In the genomic region with DNA sequence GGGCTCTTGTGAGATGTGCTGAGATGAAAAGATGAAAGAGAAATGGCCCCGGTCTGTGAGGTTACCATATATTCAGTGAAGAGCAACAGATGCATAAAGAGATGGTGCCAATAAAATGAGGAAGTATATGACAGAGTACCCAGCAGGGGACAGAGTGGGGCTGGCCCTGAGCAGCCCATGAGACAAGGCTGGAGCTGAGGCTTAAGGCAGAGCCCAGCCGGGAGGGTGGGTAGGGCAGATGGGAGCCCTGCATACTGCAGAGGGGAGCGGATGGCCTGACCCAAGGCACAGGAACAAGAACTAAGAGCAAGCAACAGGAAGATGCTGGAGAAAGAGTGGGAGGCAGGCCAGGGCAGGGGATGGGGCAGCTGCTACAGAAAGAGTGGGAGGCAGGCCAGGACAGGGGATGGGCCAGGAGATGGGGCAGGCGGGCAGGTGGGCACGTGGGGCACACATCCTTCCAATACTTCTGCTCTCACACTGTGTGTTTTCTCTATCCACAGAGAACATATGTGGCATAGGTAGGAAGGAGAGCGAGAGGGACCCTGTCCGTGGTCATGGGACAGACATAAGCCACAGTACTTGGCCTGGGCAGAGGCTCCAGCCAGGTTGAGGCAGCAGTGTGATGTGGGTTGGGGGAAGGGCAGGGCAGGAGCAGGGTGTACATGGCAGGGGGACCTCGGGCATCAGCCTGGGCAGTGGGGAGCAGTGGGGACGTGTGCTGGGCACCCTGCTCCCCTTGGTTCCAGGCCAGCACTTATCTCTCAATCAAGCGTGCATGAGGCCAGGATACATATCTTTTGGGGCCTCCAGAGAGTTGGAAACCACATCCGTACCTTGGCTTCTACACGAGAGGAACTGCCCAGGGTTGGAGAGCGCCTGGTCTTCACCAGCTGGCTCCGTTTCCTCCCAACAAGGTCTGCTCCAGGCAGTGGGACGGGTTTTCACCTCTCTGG, we compare ENCODE assay signal across 9 cellular contexts.
A peak's percentile ranks its signal among the peaks of the same experiment; 100 is the strongest.
DNase-seq lines count a peak whose midpoint lies in the region; ATAC-seq, FAIRE-seq and TF ChIP-seq lines count a peak whose summit lies in the region.
"Had no signal": no experiment of that assay in that cellular context is flagged by ENCODE, and none has a peak within 500 bp of the region (broad histone marks: within the 10 kb centered on the region; RNA-seq: fewer than 3 reads in every experiment).

No MANE protein-coding gene starts in this region.

- H3K27ac Mint-ChIP-seq in memory B cell, result peak overlapping the region; percentile 22

- in situ Hi-C loops in brain microvascular endothelial cell (cut with HindIII; ENCODE audit: low pct_ligation_motif_present, low sequenced_read_pairs) (no loop called here), transverse colon (cut with MboI; ENCODE audit: low pct_ligation_motif_present in 1 of 4, low pct_unique_long_range_greater_than_20kb in 1 of 4, low sequenced_read_pairs in 3 of 4) (loop anchor here in 1 of 4 donors (25.0 kb wide), 1 partner anchor 199 kb away; no protein-coding TSS in a partner anchor)

- CTCF ChIA-PET in OCI-LY7 (lab: Charles Lee; ENCODE audit: unreplicated experiment), result interaction anchor here (0.7 to 1.3 kb wide), 2 partner anchors 7 to 191 kb away, joined by 3 read pairs; no protein-coding TSS in a partner anchor

- peaks cover 27% of the 10 kb centered on the region for H3K4me1 Mint-ChIP-seq in memory B cell

- DNase-seq in GM12892 (ENCODE audit: insufficient read length) (no peak), OCI-LY7 (ENCODE audit: low spot score) (peak; percentile 41), memory B cell (ENCODE audit: low spot score in 2 of 2) (peak in 1 of 2 donors; percentile 14), brain microvascular endothelial cell (no peak), foreskin fibroblast (no peak), COR-L47 (lab: John Stamatoyannopoulos, UW) (no peak), transverse colon (no peak)
- DNase-seq: stimulated activated CD4-positive, alpha-beta T cell treated with anti-CD3 and anti-CD28 coated beads, Interleukin-4, amount 100 ng/mL, for 24 hours had no signal

- no peak overlapping the region for H3K4me2 ChIP-seq in OCI-LY7 (ENCODE audit: low read length)

- TF ChIP-seq POLR2A in GM12892 (IDR thresholded peaks at IDR 0.05; ENCODE audit: low read depth, low read length) (no peak), transverse colon (IDR thresholded peaks at IDR 0.05) (no peak)

- H3K4me3 ChIP-seq in OCI-LY7 (ENCODE audit: low read depth, low read length, poor library complexity, severe bottlenecking) (no peak overlapping the region), brain microvascular endothelial cell (ENCODE audit: low read depth, low read length) (no peak overlapping the region), foreskin fibroblast (ENCODE audit: low read depth in 1 of 2, low read length in 2 of 2) (no peak overlapping the region), transverse colon (no peak overlapping the region)

- H3K36me3 ChIP-seq in OCI-LY7 (ENCODE audit: insufficient read depth, low read length) (no peaks in the 10 kb centered on the region), brain microvascular endothelial cell (replicated peaks) (no peaks in the 10 kb centered on the region), transverse colon (no peaks in the 10 kb centered on the region)

- no peaks in the 10 kb centered on the region for H3K9me3 Mint-ChIP-seq in memory B cell

- FAIRE-seq in GM12892 (lab: Jason Lieb, UNC), result peak; percentile 79

- no peak for TF ChIP-seq EP300 in transverse colon (IDR thresholded peaks at IDR 0.05; ENCODE audit: low read depth)

- H3K79me2 ChIP-seq in OCI-LY7 (ENCODE audit: insufficient read depth, low read depth, low read length), result no peaks in the 10 kb centered on the region

- BruUV-seq in OCI-LY7 (replicated peaks; lab: Mats Ljungman, UMichigan), result no TSS peak

- H3K9me2 ChIP-seq in OCI-LY7 (ENCODE audit: insufficient read depth, low read length), result no peaks in the 10 kb centered on the region

- intact Hi-C loops in OCI-LY7 (cut with micrococcal nuclease; ENCODE audit: unreplicated experiment), result loop anchor here (2.0 kb wide), 1 partner anchor 206 kb away; no protein-coding TSS in a partner anchor
- intact Hi-C loops in transverse colon (cut with DNase I; ENCODE audit: low total_unique reads), result no loop called here

- H3K27me3 ChIP-seq in brain microvascular endothelial cell (replicated peaks) (no peaks in the 10 kb centered on the region), transverse colon (no peaks in the 10 kb centered on the region)

- H2AFZ ChIP-seq in OCI-LY7 (ENCODE audit: low read length), result no peak overlapping the region

- TF ChIP-seq CTCF in OCI-LY7 (conservative IDR thresholded peaks at IDR 0.05; ENCODE audit: low read length) (0 out of 2 replicates have a peak, but pooled peaks have one; percentile 15), brain microvascular endothelial cell (IDR thresholded peaks at IDR 0.05; ENCODE audit: low read depth, low read length, missing control alignments) (no peak), foreskin fibroblast (IDR thresholded peaks at IDR 0.05; ENCODE audit: low read depth, low read length) (no peak), transverse colon (IDR thresholded peaks at IDR 0.05) (no peak)

- no peaks in the 10 kb centered on the region for H3K9me3 ChIP-seq in OCI-LY7 (ENCODE audit: low read length)
- H3K9me3 ChIP-seq in transverse colon, result no peaks in the 10 kb centered on the region

- WGBS in transverse colon (ENCODE audit: low coverage in 1 of 2), 2 donors, result 78% methylated on average over 2 to 15 of the region's 15 CpGs

- no peaks in the 10 kb centered on the region for H3K36me3 Mint-ChIP-seq in memory B cell

- H3K4me1 ChIP-seq in OCI-LY7 (ENCODE audit: insufficient read depth, low read length, poor library complexity, severe bottlenecking), result no peaks in the 10 kb centered on the region
- H3K4me1 ChIP-seq in transverse colon, result no peaks in the 10 kb centered on the region

- H3K27ac ChIP-seq in OCI-LY7 (ENCODE audit: low read depth, low read length, poor library complexity, severe bottlenecking) (no peak overlapping the region), brain microvascular endothelial cell (no peak overlapping the region), transverse colon (no peak overlapping the region)

- H3K27me3 Mint-ChIP-seq in memory B cell, result no peaks in the 10 kb centered on the region

- ATAC-seq in HG02678 (IDR thresholded peaks at IDR 0.05; ENCODE audit: unreplicated experiment), result peak; percentile 58
- ATAC-seq in memory B cell (ENCODE audit: low read depth), result peak; percentile 93

- no peaks in the 10 kb centered on the region for H4K20me1 ChIP-seq in OCI-LY7 (ENCODE audit: insufficient read depth, low read length)

- no peak overlapping the region for H3K4me3 Mint-ChIP-seq in memory B cell

- POLR2A ChIA-PET in OCI-LY7 (lab: Charles Lee), result interaction anchor here (0.6 to 1.2 kb wide), 2 partner anchors 77 to 97 kb away, joined by 5 read pairs; no protein-coding TSS in a partner anchor
